In genomic region chr10:26829810-26830515, GRCh38 we compare ENCODE assay signal across 16 cellular contexts. TPM values are rescaled to one million over a fixed set of nuclear protein-coding genes. Genes with fewer than 3 reads are reported as not detected.
DNase-seq lines count a peak whose midpoint lies in the region; ATAC-seq and TF ChIP-seq lines count a peak whose summit lies in the region.
"Had no signal": no experiment of that assay in that cellular context is flagged by ENCODE, and none has a peak within 500 bp of the region (broad histone marks: within the 10 kb centered on the region; RNA-seq: fewer than 3 reads in every experiment).

No MANE protein-coding gene starts in this region.

- TF ChIP-seq CTCF in neutrophil (IDR thresholded peaks at IDR 0.05) (no peak), mammary epithelial cell (conservative IDR thresholded peaks at IDR 0.05 in 1 of 2, IDR thresholded peaks at IDR 0.05 in 1 of 2; ENCODE audit: extremely low read depth in 1 of 2, insufficient read depth in 1 of 2, low read depth in 1 of 2, low read length in 2 of 2) (no peak)

- peaks cover 4% of the 10 kb centered on the region for H4K20me1 ChIP-seq in mammary epithelial cell (ENCODE audit: insufficient read depth, low read length)

- H3K27me3 Mint-ChIP-seq in activated CD4-positive, alpha-beta memory T cell treated with anti-CD3 and anti-CD28 coated beads, Interleukin-2, amount 10 ng/mL, durations not matched to agents 7 days and 5 days: no peaks in the 10 kb centered on the region
- H3K27me3 Mint-ChIP-seq in activated CD4-positive, alpha-beta memory T cell treated with anti-CD3 and anti-CD28 coated beads for 36 hours: no peaks in the 10 kb centered on the region
- H3K27me3 Mint-ChIP-seq in activated CD8-positive, alpha-beta T cell treated with anti-CD3 and anti-CD28 coated beads, Interleukin-2, amount 10 ng/mL, durations not matched to agents 7 days and 5 days (ENCODE audit: low read depth): no peaks in the 10 kb centered on the region

- H3K4me1 ChIP-seq in neutrophil (ENCODE audit: control insufficient read depth in 1 of 2, insufficient read depth in 1 of 2, low read depth in 1 of 2, low read length in 1 of 2) (peaks cover 18 to 24% of the 10 kb centered on the region in 2 experiments), mammary epithelial cell (ENCODE audit: insufficient read depth, low read length) (no peaks in the 10 kb centered on the region)

- no peak for DNase-seq in activated CD4-positive, alpha-beta memory T cell treated with anti-CD3 and anti-CD28 coated beads, Interleukin-2, amount 10 ng/mL, durations not matched to agents 7 days and 5 days
- DNase-seq in activated CD4-positive, alpha-beta memory T cell treated with anti-CD3 and anti-CD28 coated beads for 36 hours: no peak
- DNase-seq in KBM-7 (peak; percentile 38), HuH-7 (ENCODE audit: low spot score) (no peak), mammary epithelial cell (no peak)
- no peak for DNase-seq in activated CD8-positive, alpha-beta T cell treated with anti-CD3 and anti-CD28 coated beads, Interleukin-2, amount 10 ng/mL, durations not matched to agents 7 days and 5 days
- DNase-seq: cerebellar nuclear complex; endodermal cell; KG1; NCI-H1930; NCI-H524; PC-9; SK-N-SH; stimulated activated naive CD4-positive, alpha-beta T cell had no signal

- no peak for ATAC-seq in activated CD8-positive, alpha-beta T cell treated with anti-CD3 and anti-CD28 coated beads, Interleukin-2, amount 10 ng/mL, durations not matched to agents 7 days and 5 days
- no peak for ATAC-seq in HG02588 (IDR thresholded peaks at IDR 0.05; ENCODE audit: unreplicated experiment)

- H3K79me2 ChIP-seq in mammary epithelial cell (ENCODE audit: insufficient read depth, low read length): peaks cover 92% of the 10 kb centered on the region

- BruUV-seq in mammary epithelial cell (replicated peaks; lab: Mats Ljungman, UMichigan): no TSS peak

- H3K36me3 Mint-ChIP-seq in activated CD4-positive, alpha-beta memory T cell treated with anti-CD3 and anti-CD28 coated beads, Interleukin-2, amount 10 ng/mL, durations not matched to agents 7 days and 5 days (ENCODE audit: low read depth): peaks cover 35% of the 10 kb centered on the region
- H3K36me3 Mint-ChIP-seq in activated CD4-positive, alpha-beta memory T cell treated with anti-CD3 and anti-CD28 coated beads for 36 hours: peaks cover 14% of the 10 kb centered on the region
- peaks cover 35% of the 10 kb centered on the region for H3K36me3 Mint-ChIP-seq in activated CD8-positive, alpha-beta T cell treated with anti-CD3 and anti-CD28 coated beads, Interleukin-2, amount 10 ng/mL, durations not matched to agents 7 days and 5 days (ENCODE audit: low read depth)

- CTCF ChIA-PET in activated CD4-positive, alpha-beta memory T cell treated with anti-CD3 and anti-CD28 coated beads, Interleukin-2, amount 10 ng/mL, durations not matched to agents 7 days and 5 days (lab: Charles Lee): no interaction called here
- CTCF ChIA-PET in activated CD4-positive, alpha-beta memory T cell treated with anti-CD3 and anti-CD28 coated beads for 36 hours (lab: Charles Lee): no interaction called here
- CTCF ChIA-PET in activated CD8-positive, alpha-beta T cell treated with anti-CD3 and anti-CD28 coated beads, Interleukin-2, amount 10 ng/mL, durations not matched to agents 7 days and 5 days (lab: Charles Lee): interaction anchor here (1.4 kb wide), 1 partner anchor 31 kb away, joined by 5 read pairs; the partner anchor contains the start of gene ABI1
- CTCF ChIA-PET in mammary epithelial cell (lab: Charles Lee; ENCODE audit: low non-redundant PET): no interaction called here

- H2AFZ ChIP-seq in mammary epithelial cell (ENCODE audit: low read depth, low read length): no peak overlapping the region
- H2AFZ ChIP-seq: PC-9 had no signal

- H3K4me1 Mint-ChIP-seq in activated CD4-positive, alpha-beta memory T cell treated with anti-CD3 and anti-CD28 coated beads, Interleukin-2, amount 10 ng/mL, durations not matched to agents 7 days and 5 days: peaks cover 33% of the 10 kb centered on the region
- peaks cover 54% of the 10 kb centered on the region for H3K4me1 Mint-ChIP-seq in activated CD4-positive, alpha-beta memory T cell treated with anti-CD3 and anti-CD28 coated beads for 36 hours (ENCODE audit: low read depth)
- H3K4me1 Mint-ChIP-seq in activated CD8-positive, alpha-beta T cell treated with anti-CD3 and anti-CD28 coated beads, Interleukin-2, amount 10 ng/mL, durations not matched to agents 7 days and 5 days (ENCODE audit: low read depth): peaks cover 25% of the 10 kb centered on the region

- H3K9ac ChIP-seq in mammary epithelial cell (ENCODE audit: insufficient read depth, low read length): no peak overlapping the region
- H3K9ac ChIP-seq: SK-N-SH had no signal

- H3K9me3 ChIP-seq in neutrophil (no peaks in the 10 kb centered on the region), mammary epithelial cell (replicated peaks; ENCODE audit: insufficient read depth, low read length) (no peaks in the 10 kb centered on the region)
- H3K9me3 ChIP-seq: SK-N-SH had no signal

- H3K4me2 ChIP-seq in mammary epithelial cell (ENCODE audit: insufficient read depth, low read depth, low read length): no peak overlapping the region
- H3K4me2 ChIP-seq: PC-9, SK-N-SH had no signal

- H3K36me3 ChIP-seq in neutrophil (no peaks in the 10 kb centered on the region), mammary epithelial cell (ENCODE audit: insufficient read depth, low read length) (no peaks in the 10 kb centered on the region)

- H3K27me3 ChIP-seq in neutrophil (no peaks in the 10 kb centered on the region), mammary epithelial cell (ENCODE audit: insufficient read depth, low read length) (no peaks in the 10 kb centered on the region)

- H3K4me3 ChIP-seq in neutrophil (ENCODE audit: low read depth in 1 of 2, low read length in 1 of 2) (no peak overlapping the region), mammary epithelial cell (replicated peaks in 1 of 3; ENCODE audit: insufficient read depth in 1 of 3, low read depth in 2 of 3, low read length in 3 of 3) (no peak overlapping the region)
- H3K4me3 ChIP-seq: PC-9 had no signal

- POLR2A ChIA-PET in activated CD4-positive, alpha-beta memory T cell treated with anti-CD3 and anti-CD28 coated beads, Interleukin-2, amount 10 ng/mL, durations not matched to agents 7 days and 5 days (lab: Charles Lee): no interaction called here
- POLR2A ChIA-PET in activated CD4-positive, alpha-beta memory T cell treated with anti-CD3 and anti-CD28 coated beads for 36 hours (lab: Charles Lee): no interaction called here
- POLR2A ChIA-PET in activated CD8-positive, alpha-beta T cell treated with anti-CD3 and anti-CD28 coated beads, Interleukin-2, amount 10 ng/mL, durations not matched to agents 7 days and 5 days (lab: Charles Lee): no interaction called here

- no peaks in the 10 kb centered on the region for H3K9me3 Mint-ChIP-seq in activated CD4-positive, alpha-beta memory T cell treated with anti-CD3 and anti-CD28 coated beads, Interleukin-2, amount 10 ng/mL, durations not matched to agents 7 days and 5 days
- peaks cover 3% of the 10 kb centered on the region for H3K9me3 Mint-ChIP-seq in activated CD4-positive, alpha-beta memory T cell treated with anti-CD3 and anti-CD28 coated beads for 36 hours
- peaks cover 6% of the 10 kb centered on the region for H3K9me3 Mint-ChIP-seq in activated CD8-positive, alpha-beta T cell treated with anti-CD3 and anti-CD28 coated beads, Interleukin-2, amount 10 ng/mL, durations not matched to agents 7 days and 5 days (ENCODE audit: insufficient read depth)
- H3K9me3 Mint-ChIP-seq: endodermal cell had no signal

- in situ Hi-C loops in KBM-7 (cut with MboI; ENCODE audit: low pct_unique_long_range_greater_than_20kb, low sequenced_read_pairs) (no loop called here), mammary epithelial cell (cut with MboI; ENCODE audit: low sequenced_read_pairs in 2 of 2) (loop anchor here in 1 of 2 donors (10.0 kb wide), 1 partner anchor 55 kb away; no protein-coding TSS in a partner anchor)

- peak overlapping the region; percentile 58 for H3K27ac Mint-ChIP-seq in activated CD4-positive, alpha-beta memory T cell treated with anti-CD3 and anti-CD28 coated beads, Interleukin-2, amount 10 ng/mL, durations not matched to agents 7 days and 5 days
- H3K27ac Mint-ChIP-seq in activated CD4-positive, alpha-beta memory T cell treated with anti-CD3 and anti-CD28 coated beads for 36 hours: no peak overlapping the region
- H3K27ac Mint-ChIP-seq in activated CD8-positive, alpha-beta T cell treated with anti-CD3 and anti-CD28 coated beads, Interleukin-2, amount 10 ng/mL, durations not matched to agents 7 days and 5 days: peak overlapping the region; percentile 26
- H3K27ac Mint-ChIP-seq: endodermal cell had no signal

- dilution Hi-C loops in mammary epithelial cell (cut with HindIII; ENCODE audit: low sequenced_read_pairs): loop anchor here (10.0 kb wide), 1 partner anchor 55 kb away; no protein-coding TSS in a partner anchor

- 98% methylated on average over 5 of the region's 5 CpGs for WGBS in mammary epithelial cell (ENCODE audit: low coverage, missing lambda C conversion rate)

- H3K4me3 Mint-ChIP-seq in activated CD4-positive, alpha-beta memory T cell treated with anti-CD3 and anti-CD28 coated beads, Interleukin-2, amount 10 ng/mL, durations not matched to agents 7 days and 5 days: no peak overlapping the region
- H3K4me3 Mint-ChIP-seq in activated CD4-positive, alpha-beta memory T cell treated with anti-CD3 and anti-CD28 coated beads for 36 hours: no peak overlapping the region
- H3K4me3 Mint-ChIP-seq in activated CD8-positive, alpha-beta T cell treated with anti-CD3 and anti-CD28 coated beads, Interleukin-2, amount 10 ng/mL, durations not matched to agents 7 days and 5 days: peak overlapping the region; percentile 12
- H3K4me3 Mint-ChIP-seq: endodermal cell had no signal

- intact Hi-C loops in activated CD4-positive, alpha-beta memory T cell treated with anti-CD3 and anti-CD28 coated beads for 36 hours (cut with micrococcal nuclease): no loop called here
- intact Hi-C loops in mammary epithelial cell (cut with micrococcal nuclease): no loop called here

- peak overlapping the region; percentile 65 for H3K27ac ChIP-seq in neutrophil
- H3K27ac ChIP-seq in mammary epithelial cell (ENCODE audit: insufficient read depth, low read depth, low read length): no peak overlapping the region
- H3K27ac ChIP-seq: PC-9 had no signal

RNA-seq across cellular contexts. Expression of gene ABI1, which starts 30.8 kb away (rescaled TPM):
- 10 to 100 TPM; 76.9 to 78.4 TPM for total RNA-seq in activated CD4-positive, alpha-beta memory T cell treated with anti-CD3 and anti-CD28 coated beads, Interleukin-2, amount 10 ng/mL, durations not matched to agents 7 days and 5 days
- total RNA-seq in activated CD4-positive, alpha-beta memory T cell treated with anti-CD3 and anti-CD28 coated beads for 36 hours: 10 to 100 TPM; 55.5 to 56.2 TPM
- 10 to 100 TPM; 46.9 to 49.7 TPM for total RNA-seq in activated CD8-positive, alpha-beta T cell treated with anti-CD3 and anti-CD28 coated beads, Interleukin-2, amount 10 ng/mL, durations not matched to agents 7 days and 5 days
- total RNA-seq in mammary epithelial cell: 10 to 100 TPM; 55.2 to 72.6 TPM
- 58.1 TPM for polyA plus RNA-seq in mammary epithelial cell
- polyA minus RNA-seq in mammary epithelial cell: 33.0 TPM
